23 cellular contexts compared by ENCODE assay signal in genomic region chr6:115934145-115934544, GRCh38.
"Had no signal": no experiment of that assay in that cellular context is flagged by ENCODE, and none has a peak within 500 bp of the region (broad histone marks: within the 10 kb centered on the region; RNA-seq: fewer than 3 reads in every experiment).

No MANE protein-coding gene starts in this region.

- H3K36me3 ChIP-seq: neural progenitor cell, ovary, right lobe of liver, stomach, tibial nerve, upper lobe of left lung, vagina had no signal

- H3K9ac ChIP-seq: neural progenitor cell, parathyroid adenoma had no signal

- H3K4me1 ChIP-seq: neural progenitor cell, parathyroid adenoma, psoas muscle, right lobe of liver, stomach, tibial nerve, upper lobe of left lung, vagina had no signal

- DNase-seq: naive thymus-derived CD4-positive, alpha-beta T cell; natural killer cell; occipital lobe; ovary; posterior cingulate gyrus; psoas muscle; right cardiac atrium; right lobe of liver; small intestine; stimulated activated CD4-positive, alpha-beta T cell treated with anti-CD3 and anti-CD28 coated beads, Interleukin-15, amount 100 ng/mL, for 24 hours; stimulated activated CD4-positive, alpha-beta T cell treated with anti-CD3 and anti-CD28 coated beads, Interleukin-2, amount 100 ng/mL, for 24 hours; stimulated activated CD4-positive, alpha-beta T cell treated with anti-CD3 and anti-CD28 coated beads, Interleukin-2, amount 100 ng/mL, for 48 hours; stimulated activated CD4-positive, alpha-beta T cell treated with anti-CD3 and anti-CD28 coated beads, Interleukin-4, amount 100 ng/mL, for 24 hours; stimulated activated naive B cell treated with anti-CD40 and anti-IgM and Interleukin-4, amounts not matched to agents 10 μg/mL and 1 μg/mL and 100 μg/mL, for 72 hours; stimulated activated naive CD4-positive, alpha-beta T cell treated with Interleukin-2 at 50 U/mL for 16 hours; stomach; trophoblast cell; upper lobe of left lung had no signal

- H2AFZ ChIP-seq: neural progenitor cell, parathyroid adenoma had no signal

- H3K79me2 ChIP-seq: parathyroid adenoma had no signal

- H3K9me3 ChIP-seq: ovary, psoas muscle, right lobe of liver, stomach, tibial nerve, upper lobe of left lung, vagina had no signal

- H3K27me3 ChIP-seq: neural progenitor cell, ovary, right lobe of liver, stomach, tibial nerve, upper lobe of left lung, vagina had no signal

- ATAC-seq: naive thymus-derived CD4-positive, alpha-beta T cell; natural killer cell; psoas muscle; right cardiac atrium; right lobe of liver; stimulated activated effector memory CD8-positive, alpha-beta T cell treated with anti-CD3 and anti-CD28 coated beads, Interleukin-12 subunit alpha, Interleukin-12 subunit beta, amount 100 ng/mL, for 72 hours; stimulated activated naive B cell treated with anti-CD40 and anti-IgM and Interleukin-4, amounts not matched to agents 10 μg/mL and 1 μg/mL and 100 μg/mL, for 72 hours had no signal

- H3K27ac ChIP-seq: neural progenitor cell, ovary, parathyroid adenoma, psoas muscle, right lobe of liver, stomach, tibial nerve, upper lobe of left lung, vagina had no signal

- H3K4me2 ChIP-seq: neural progenitor cell had no signal

- H3K4me3 ChIP-seq: neural progenitor cell, ovary, psoas muscle, right lobe of liver, stomach, tibial nerve, upper lobe of left lung, vagina had no signal
